In the genomic region with DNA sequence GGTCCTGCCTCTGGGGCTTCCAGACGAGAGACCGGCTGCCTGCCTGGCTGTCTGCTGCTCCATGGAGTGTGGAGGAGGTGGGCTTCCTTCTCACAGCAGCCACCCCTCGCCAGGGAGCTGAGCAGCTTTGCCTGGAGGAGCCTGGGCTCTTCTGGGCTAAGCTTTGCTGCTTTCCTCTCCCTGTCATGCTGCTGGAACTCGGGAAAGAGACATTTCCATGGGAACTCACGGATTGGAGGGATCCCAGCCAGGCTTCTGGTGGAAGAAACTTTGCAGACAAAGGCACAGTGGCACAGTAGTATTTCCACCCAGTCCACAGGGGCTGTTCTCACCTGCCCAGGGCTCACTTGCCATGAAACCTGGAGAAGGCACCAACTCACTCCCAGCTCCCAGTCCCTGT, we compare ENCODE assay signal across 18 cellular contexts. TPM values are rescaled to one million over a fixed set of nuclear protein-coding genes. Genes with fewer than 3 reads are reported as not detected.
DNase-seq lines count a peak whose midpoint lies in the region; TF ChIP-seq lines count a peak whose summit lies in the region.
"Had no signal": no experiment of that assay in that cellular context is flagged by ENCODE, and none has a peak within 500 bp of the region (broad histone marks: within the 10 kb centered on the region; RNA-seq: fewer than 3 reads in every experiment).

No MANE protein-coding gene starts in this region.

- no peaks in the 10 kb centered on the region for H4K20me1 ChIP-seq in osteoblast (ENCODE audit: insufficient read depth, low read length)

- no peaks in the 10 kb centered on the region for H3K36me3 Mint-ChIP-seq in nephron progenitor cell (ENCODE audit: low read depth)
- H3K36me3 Mint-ChIP-seq: CD8-positive, alpha-beta T cell had no signal

- H3K36me3 ChIP-seq in osteoblast (ENCODE audit: insufficient read depth, low read length): no peaks in the 10 kb centered on the region
- H3K36me3 ChIP-seq: BLaER1 treated with 17β-estradiol and CSF1 and Interleukin-3, amounts not matched to agents 10 nM and 100 nM had no signal

- H3K4me3 ChIP-seq in osteoblast (ENCODE audit: insufficient read depth, low read length): no peak overlapping the region
- H3K4me3 ChIP-seq: A549; BLaER1 treated with 17β-estradiol and CSF1 and Interleukin-3, amounts not matched to agents 10 nM and 100 nM had no signal

- peaks cover 3% of the 10 kb centered on the region for H3K4me1 ChIP-seq in osteoblast (ENCODE audit: insufficient read depth, low read length)

- no peak overlapping the region for H3K4me2 ChIP-seq in osteoblast (ENCODE audit: insufficient read depth, low read length)
- H3K4me2 ChIP-seq: A549 had no signal

- H3K9me3 ChIP-seq in osteoblast (ENCODE audit: low read depth, low read length): no peaks in the 10 kb centered on the region
- H3K9me3 ChIP-seq: A549; BLaER1 treated with 17β-estradiol and CSF1 and Interleukin-3, amounts not matched to agents 10 nM and 100 nM; Caco-2 had no signal

- H3K9me3 Mint-ChIP-seq in nephron progenitor cell: no peaks in the 10 kb centered on the region
- H3K9me3 Mint-ChIP-seq: CD4-positive, alpha-beta T cell; CD8-positive, alpha-beta T cell had no signal

- H3K79me2 ChIP-seq in osteoblast (ENCODE audit: insufficient read depth, low read length): no peaks in the 10 kb centered on the region

- no peak for TF ChIP-seq CTCF in nephron progenitor cell (IDR thresholded peaks at IDR 0.05)
- TF ChIP-seq CTCF in osteoblast (IDR thresholded peaks at IDR 0.05; ENCODE audit: extremely low read depth, low read depth, low read length): no peak

- H3K27ac ChIP-seq in osteoblast (ENCODE audit: low read depth, low read length): no peak overlapping the region
- H3K27ac ChIP-seq: 22Rv1; A549; BLaER1 treated with 17β-estradiol and CSF1 and Interleukin-3, amounts not matched to agents 10 nM and 100 nM; C4-2B had no signal

- no peak overlapping the region for H3K4me3 Mint-ChIP-seq in nephron progenitor cell
- H3K4me3 Mint-ChIP-seq: B cell; CD4-positive, alpha-beta T cell; CD8-positive, alpha-beta T cell had no signal

- peaks cover 83% of the 10 kb centered on the region for H3K27me3 Mint-ChIP-seq in nephron progenitor cell (ENCODE audit: low read depth, poor library complexity)

- H2AFZ ChIP-seq in osteoblast (ENCODE audit: low read length): no peak overlapping the region

- DNase-seq in AG20443 (ENCODE audit: low spot score) (peak; percentile 37), astrocyte of the hippocampus (ENCODE audit: low read depth, low spot score) (peak; percentile 18), nephron progenitor cell (peak; percentile 38), osteoblast (ENCODE audit: insufficient read length, low spot score, missing footprints) (peak; percentile 41), NCI-H2081 treated with DMSO at 0.1 percent for 48 hours (lab: John Stamatoyannopoulos, UW) (no peak), HUDEP-2 (lab: John Stamatoyannopoulos, UW; ENCODE audit: unreplicated experiment in 76 of 76) (no peak)
- DNase-seq in activated CD4-positive, alpha-beta T cell treated with anti-CD3 and anti-CD28 coated beads for 48 hours: no peak
- DNase-seq: Caco-2; Calu3; CD4-positive, alpha-beta T cell; CD8-positive, alpha-beta T cell; DMS79 treated with DMSO at 0.1 percent for 48 hours; GF-D8 had no signal

- peaks cover 76% of the 10 kb centered on the region for H3K27me3 ChIP-seq in osteoblast (ENCODE audit: insufficient read depth, low read length)

- peaks cover 33% of the 10 kb centered on the region for H3K4me1 Mint-ChIP-seq in nephron progenitor cell

- H3K27ac Mint-ChIP-seq in nephron progenitor cell: no peak overlapping the region
- H3K27ac Mint-ChIP-seq: B cell; CD4-positive, alpha-beta T cell; CD8-positive, alpha-beta T cell had no signal

RNA-seq across cellular contexts. Expression of a gene that starts 5.6 kb away (rescaled TPM):
- 9.4 and 13.0 TPM in 2 replicates for total RNA-seq in osteoblast
- total RNA-seq: Caco-2, Calu3 had no signal

Comparison
In these comparisons a context has a peak if more than half of its experiments do, and no peak if none do; other contexts are left out.
1. DNase-seq: peak in AG20443 (single experiment), astrocyte of the hippocampus (single experiment), nephron progenitor cell (single experiment) and osteoblast (single experiment); none in activated CD4-positive, alpha-beta T cell treated with anti-CD3 and anti-CD28 coated beads for 48 hours (single experiment), NCI-H2081 treated with DMSO at 0.1 percent for 48 hours (single experiment) and HUDEP-2 (0 of 76).